30 cellular contexts compared by ENCODE assay signal in the genomic region with DNA sequence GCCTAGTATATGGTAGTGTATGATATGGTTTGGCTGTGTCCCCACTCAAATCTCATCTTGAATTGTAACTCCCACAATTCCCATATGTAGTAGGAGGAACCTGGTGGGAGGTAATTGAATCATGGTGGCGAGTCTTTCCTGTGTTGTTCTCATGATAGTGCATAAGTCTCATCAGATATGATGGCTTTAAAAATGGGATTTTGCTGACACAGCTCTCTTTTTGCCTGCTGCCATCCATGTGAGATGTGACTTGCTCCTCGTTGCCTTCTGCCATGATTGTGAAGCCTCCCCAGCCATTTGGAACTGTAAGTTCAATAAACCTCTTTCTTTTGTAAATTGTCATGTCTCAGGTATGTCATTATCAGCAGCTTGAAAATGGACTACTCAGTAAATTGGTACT. TPM values are rescaled to one million over a fixed set of nuclear protein-coding genes. Genes with fewer than 3 reads are reported as not detected.
"Had no signal": no experiment of that assay in that cellular context is flagged by ENCODE, and none has a peak within 500 bp of the region (broad histone marks: within the 10 kb centered on the region; RNA-seq: fewer than 3 reads in every experiment).

No MANE protein-coding gene starts in this region.

- H3K27ac ChIP-seq: neural progenitor cell, ovary, parathyroid adenoma, psoas muscle, skin epidermis, spleen, suprapubic skin, testis, tibial artery, transverse colon, upper lobe of right lung, uterus had no signal

- H3K9ac ChIP-seq: neural progenitor cell, parathyroid adenoma had no signal

- H3K4me3 ChIP-seq: neural progenitor cell, ovary, psoas muscle, skin epidermis, smooth muscle cell, spleen, suprapubic skin, testis, tibial artery, transverse colon, upper lobe of right lung, uterus had no signal

- H3K4me2 ChIP-seq: neural progenitor cell, smooth muscle cell had no signal

- DNase-seq: natural killer cell; occipital lobe; ovary; posterior cingulate gyrus; psoas muscle; right cardiac atrium; spleen; stimulated activated CD4-positive, alpha-beta T cell treated with anti-CD3 and anti-CD28 coated beads, Interleukin-12 subunit alpha, Interleukin-12 subunit beta, amount 100 ng/mL, for 4 hours; stimulated activated CD4-positive, alpha-beta T cell treated with anti-CD3 and anti-CD28 coated beads, Interleukin-1b, Interleukin-23, amount 100 ng/mL, for 48 hours; stimulated activated CD4-positive, alpha-beta T cell treated with anti-CD3 and anti-CD28 coated beads, Interleukin-4, amount 100 ng/mL, for 1 hour; stimulated activated CD4-positive, alpha-beta T cell treated with anti-CD3 and anti-CD28 coated beads, Interleukin-4, amount 100 ng/mL, for 4 hours; stimulated activated CD8-positive, alpha-beta memory T cell treated with anti-CD3 and anti-CD28 coated beads, Interleukin-4, amount 100 ng/mL, for 48 hours; stimulated activated naive CD4-positive, alpha-beta T cell; stimulated activated naive CD8-positive, alpha-beta T cell treated with anti-CD3 and anti-CD28 coated beads, Interleukin-15, amount 100 ng/mL, for 72 hours; stimulated activated naive CD8-positive, alpha-beta T cell treated with anti-CD3 and anti-CD28 coated beads, Interleukin-15, Interleukin-2, amounts not matched to agents 100 U/mL and 50 U/mL, for 24 hours; substantia nigra; testis; tibial artery; transverse colon; upper lobe of right lung; uterus had no signal

- H3K36me3 ChIP-seq: neural progenitor cell, ovary, spleen, suprapubic skin, tibial artery, transverse colon, upper lobe of right lung, uterus had no signal

- H3K9me3 ChIP-seq: ovary, psoas muscle, suprapubic skin, testis, tibial artery, transverse colon, upper lobe of right lung, uterus had no signal

- H2AFZ ChIP-seq: neural progenitor cell, parathyroid adenoma had no signal

- H3K79me2 ChIP-seq: parathyroid adenoma had no signal

- H3K27me3 ChIP-seq: neural progenitor cell, ovary, suprapubic skin, testis, tibial artery, transverse colon, upper lobe of right lung had no signal

- ATAC-seq: natural killer cell; psoas muscle; right cardiac atrium; sciatic nerve; stimulated activated memory B cell treated with anti-CD40 and anti-IgM and Interleukin-4, amounts not matched to agents 10 μg/mL and 1 μg/mL and 100 μg/mL, for 72 hours; stimulated activated naive CD8-positive, alpha-beta T cell treated with anti-CD3 and anti-CD28 coated beads, Interleukin-15, amount 100 ng/mL, for 72 hours; stimulated activated naive CD8-positive, alpha-beta T cell treated with anti-CD3 and anti-CD28 coated beads, Interleukin-15, Interleukin-2, amounts not matched to agents 100 U/mL and 50 U/mL, for 24 hours; upper lobe of right lung had no signal

- H3K4me1 ChIP-seq: neural progenitor cell, parathyroid adenoma, psoas muscle, spleen, suprapubic skin, testis, tibial artery, transverse colon, upper lobe of right lung, uterus had no signal

RNA-seq across cellular contexts. Expression of gene SCN1A, which starts 9.5 kb away (rescaled TPM):
- total RNA-seq: natural killer cell, psoas muscle, renal cortical epithelial cell, sciatic nerve, smooth muscle cell, spleen, suprapubic skin, transverse colon had no signal
- polyA plus RNA-seq: ovary, smooth muscle cell, urinary bladder had no signal
